ENCODE assay signal across 36 cellular contexts in genomic region chr9:114561771-114562170, GRCh38.
"Had no signal": no experiment of that assay in that cellular context is flagged by ENCODE, and none has a peak within 500 bp of the region (broad histone marks: within the 10 kb centered on the region; RNA-seq: fewer than 3 reads in every experiment).

No MANE protein-coding gene starts in this region.

- H3K4me3 Mint-ChIP-seq: activated CD4-positive, alpha-beta memory T cell treated with anti-CD3 and anti-CD28 coated beads, Interleukin-2, amount 10 ng/mL, durations not matched to agents 7 days and 5 days; activated CD4-positive, alpha-beta T cell treated with anti-CD3 and anti-CD28 coated beads for 36 hours; activated CD4-positive, alpha-beta T cell treated with anti-CD3 and anti-CD28 coated beads, Interleukin-2, amount 10 ng/mL, durations not matched to agents 7 days and 5 days; activated CD8-positive, alpha-beta memory T cell treated with anti-CD3 and anti-CD28 coated beads, Interleukin-2, amount 10 ng/mL, durations not matched to agents 7 days and 5 days; activated CD8-positive, alpha-beta T cell treated with anti-CD3 and anti-CD28 coated beads, Interleukin-2, amount 10 ng/mL, durations not matched to agents 7 days and 5 days; activated naive CD4-positive, alpha-beta T cell treated with anti-CD3 and anti-CD28 coated beads, Interleukin-2, amount 10 ng/mL, durations not matched to agents 7 days and 5 days; activated naive CD4-positive, alpha-beta T cell treated with anti-CD3 and anti-CD28 coated beads, Interleukin-2, amount 50 U/mL, for 24 hours; activated naive CD8-positive, alpha-beta T cell; activated naive CD8-positive, alpha-beta T cell treated with anti-CD3 and anti-CD28 coated beads, Interleukin-2, amount 10 ng/mL, durations not matched to agents 7 days and 5 days; activated naive CD8-positive, alpha-beta T cell treated with anti-CD3 and anti-CD28 coated beads, Interleukin-2, amount 50 U/mL, for 24 hours; activated T-cell treated with anti-CD3 and anti-CD28 coated beads, Interleukin-2, amount 50 U/mL, for 24 hours; brain; central memory CD8-positive, alpha-beta T cell; T-helper 2 cell treated with Interferon-gamma antibody and Interleukin-4, amounts not matched to agents 5 μg/mL and 100 μg/mL, for 36 hours; WTC11 had no signal

- H3K27ac ChIP-seq: ascending aorta, cardiac muscle cell, WERI-Rb-1 had no signal

- H3K27me3 ChIP-seq: ascending aorta, cardiac muscle cell had no signal

- H3K36me3 Mint-ChIP-seq: activated CD8-positive, alpha-beta memory T cell treated with anti-CD3 and anti-CD28 coated beads, Interleukin-2, amount 10 ng/mL, durations not matched to agents 7 days and 5 days; activated naive CD4-positive, alpha-beta T cell treated with anti-CD3 and anti-CD28 coated beads, Interleukin-2, amount 10 ng/mL, durations not matched to agents 7 days and 5 days; activated naive CD4-positive, alpha-beta T cell treated with anti-CD3 and anti-CD28 coated beads, Interleukin-2, amount 50 U/mL, for 24 hours; activated naive CD8-positive, alpha-beta T cell treated with anti-CD3 and anti-CD28 coated beads, Interleukin-2, amount 10 ng/mL, durations not matched to agents 7 days and 5 days; brain had no signal

- H3K9me3 Mint-ChIP-seq: activated CD4-positive, alpha-beta memory T cell treated with anti-CD3 and anti-CD28 coated beads, Interleukin-2, amount 10 ng/mL, durations not matched to agents 7 days and 5 days; activated CD4-positive, alpha-beta T cell treated with anti-CD3 and anti-CD28 coated beads, Interleukin-2, amount 10 ng/mL, durations not matched to agents 7 days and 5 days; activated naive CD4-positive, alpha-beta T cell treated with anti-CD3 and anti-CD28 coated beads, Interleukin-2, amount 10 ng/mL, durations not matched to agents 7 days and 5 days; activated naive CD4-positive, alpha-beta T cell treated with anti-CD3 and anti-CD28 coated beads, Interleukin-2, amount 50 U/mL, for 24 hours; activated naive CD8-positive, alpha-beta T cell treated with anti-CD3 and anti-CD28 coated beads, Interleukin-2, amount 10 ng/mL, durations not matched to agents 7 days and 5 days; activated naive CD8-positive, alpha-beta T cell treated with anti-CD3 and anti-CD28 coated beads, Interleukin-2, amount 50 U/mL, for 24 hours; activated T-cell treated with anti-CD3 and anti-CD28 coated beads, Interleukin-2, amount 50 U/mL, for 24 hours; activated T-helper 2 cell treated with anti-CD3 and anti-CD28 coated beads, Interferon-gamma antibody, Interleukin-2, Interleukin-4, amounts not matched to agents 10 μg/mL and 5 μg/mL and 100 μg/mL, durations not matched to agents 14 hours and 24 hours and 36 hours; central memory CD8-positive, alpha-beta T cell; T-helper 2 cell treated with Interferon-gamma antibody and Interleukin-4, amounts not matched to agents 5 μg/mL and 100 μg/mL, for 36 hours had no signal

- H3K27ac Mint-ChIP-seq: activated CD4-positive, alpha-beta memory T cell treated with anti-CD3 and anti-CD28 coated beads, Interleukin-2, amount 10 ng/mL, durations not matched to agents 7 days and 5 days; activated CD4-positive, alpha-beta T cell treated with anti-CD3 and anti-CD28 coated beads for 36 hours; activated CD4-positive, alpha-beta T cell treated with anti-CD3 and anti-CD28 coated beads, Interleukin-2, amount 10 ng/mL, durations not matched to agents 7 days and 5 days; activated CD8-positive, alpha-beta memory T cell treated with anti-CD3 and anti-CD28 coated beads, Interleukin-2, amount 10 ng/mL, durations not matched to agents 7 days and 5 days; activated CD8-positive, alpha-beta T cell treated with anti-CD3 and anti-CD28 coated beads, Interleukin-2, amount 10 ng/mL, durations not matched to agents 7 days and 5 days; activated naive CD4-positive, alpha-beta T cell treated with anti-CD3 and anti-CD28 coated beads, Interleukin-2, amount 10 ng/mL, durations not matched to agents 7 days and 5 days; activated naive CD4-positive, alpha-beta T cell treated with anti-CD3 and anti-CD28 coated beads, Interleukin-2, amount 50 U/mL, for 24 hours; activated naive CD8-positive, alpha-beta T cell; activated naive CD8-positive, alpha-beta T cell treated with anti-CD3 and anti-CD28 coated beads, Interleukin-2, amount 10 ng/mL, durations not matched to agents 7 days and 5 days; activated naive CD8-positive, alpha-beta T cell treated with anti-CD3 and anti-CD28 coated beads, Interleukin-2, amount 50 U/mL, for 24 hours; activated T-cell treated with anti-CD3 and anti-CD28 coated beads, Interleukin-2, amount 50 U/mL, for 24 hours; activated T-helper 2 cell treated with anti-CD3 and anti-CD28 coated beads, Interferon-gamma antibody, Interleukin-2, Interleukin-4, amounts not matched to agents 10 μg/mL and 5 μg/mL and 100 μg/mL, durations not matched to agents 14 hours and 24 hours and 36 hours; brain; T-helper 2 cell treated with Interferon-gamma antibody and Interleukin-4, amounts not matched to agents 5 μg/mL and 100 μg/mL, for 36 hours; WTC11 had no signal

- H3K4me3 ChIP-seq: ascending aorta, cardiac muscle cell had no signal

- H3K4me1 ChIP-seq: ascending aorta had no signal

- ATAC-seq: activated CD4-positive, alpha-beta T cell treated with anti-CD3 and anti-CD28 coated beads for 36 hours; activated CD4-positive, CD25-positive, alpha-beta regulatory T cell treated with anti-CD3 and anti-CD28 coated beads, Interleukin-2, amount 50 U/mL, for 24 hours; activated CD8-positive, alpha-beta memory T cell treated with anti-CD3 and anti-CD28 coated beads, Interleukin-2, amount 10 ng/mL, durations not matched to agents 7 days and 5 days; activated CD8-positive, alpha-beta T cell treated with anti-CD3 and anti-CD28 coated beads, Interleukin-2, amount 10 ng/mL, durations not matched to agents 7 days and 5 days; activated naive CD8-positive, alpha-beta T cell treated with anti-CD3 and anti-CD28 coated beads, Interleukin-2, amount 50 U/mL, for 24 hours; WTC11 had no signal

- DNase-seq: activated CD4-positive, alpha-beta memory T cell treated with anti-CD3 and anti-CD28 coated beads, Interleukin-2, amount 10 ng/mL, durations not matched to agents 7 days and 5 days; activated CD4-positive, alpha-beta T cell treated with anti-CD3 and anti-CD28 coated beads for 1 hour; activated CD4-positive, alpha-beta T cell treated with anti-CD3 and anti-CD28 coated beads for 36 hours; activated CD4-positive, alpha-beta T cell treated with anti-CD3 and anti-CD28 coated beads for 48 hours; activated CD4-positive, alpha-beta T cell treated with anti-CD3 and anti-CD28 coated beads, Interleukin-2, amount 10 ng/mL, durations not matched to agents 7 days and 5 days; activated CD4-positive, alpha-beta T cell treated with anti-CD3 and anti-CD28 coated beads, Interleukin-2, amount 50 U/mL, for 48 hours; activated CD4-positive, CD25-positive, alpha-beta regulatory T cell; activated CD8-positive, alpha-beta memory T cell treated with anti-CD3 and anti-CD28 coated beads for 24 hours; activated CD8-positive, alpha-beta memory T cell treated with anti-CD3 and anti-CD28 coated beads, Interleukin-2, amount 10 ng/mL, durations not matched to agents 7 days and 5 days; activated CD8-positive, alpha-beta memory T cell treated with anti-CD3 and anti-CD28 coated beads, Interleukin-2, amount 50 U/mL, for 48 hours; activated CD8-positive, alpha-beta T cell treated with anti-CD3 and anti-CD28 coated beads, Interleukin-2, amount 10 ng/mL, durations not matched to agents 7 days and 5 days; activated effector memory CD4-positive, alpha-beta T cell treated with Interleukin-2 at 50 U/mL for 16 hours; activated gamma-delta T cell; activated naive CD4-positive, alpha-beta T cell treated with anti-CD3 and anti-CD28 coated beads, Interleukin-2, amount 10 ng/mL, durations not matched to agents 7 days and 5 days; activated naive CD4-positive, alpha-beta T cell treated with Interleukin-2 at 50 U/mL for 16 hours; activated naive CD8-positive, alpha-beta T cell treated with anti-CD3 and anti-CD28 coated beads, Interleukin-2, amount 10 ng/mL, durations not matched to agents 7 days and 5 days; activated naive CD8-positive, alpha-beta T cell treated with anti-CD3 and anti-CD28 coated beads, Interleukin-2, amount 50 U/mL, for 24 hours; activated T-cell treated with anti-CD3 and anti-CD28 coated beads, Interleukin-2, amount 50 U/mL, for 24 hours; activated T-cell treated with anti-CD3 and anti-CD28 coated beads, Interleukin-2, amount 50 U/mL, for 48 hours; amygdala; anterior cingulate cortex; caudate nucleus; cerebellar nuclear complex; T-helper 2 cell; T-helper 9 cell; WERI-Rb-1 had no signal

- H3K36me3 ChIP-seq: ascending aorta, cardiac muscle cell, WERI-Rb-1 had no signal

- H3K4me1 Mint-ChIP-seq: activated CD4-positive, alpha-beta T cell treated with anti-CD3 and anti-CD28 coated beads for 36 hours; central memory CD8-positive, alpha-beta T cell had no signal
